In genomic region chr19:55331761-55332160, GRCh38 we compare ENCODE assay signal across 10 cellular contexts. TPM values are rescaled to one million over a fixed set of nuclear protein-coding genes. Genes with fewer than 3 reads are reported as not detected.
"Had no signal": no experiment of that assay in that cellular context is flagged by ENCODE, and none has a peak within 500 bp of the region (broad histone marks: within the 10 kb centered on the region; RNA-seq: fewer than 3 reads in every experiment).

No MANE protein-coding gene starts in this region.

RNA-seq across cellular contexts. Expression of gene TMEM150B, which starts 6.6 kb away (rescaled TPM):
- total RNA-seq: NCI-H460, PC-9, SJCRH30 had no signal
- polyA plus RNA-seq: SK-N-SH had no signal

RNA-seq across cellular contexts. Expression of gene COX6B2, which starts 22.8 kb away (rescaled TPM):
- total RNA-seq: cardiac septum, NCI-H460 had no signal
- polyA plus RNA-seq: adrenal gland had no signal

RNA-seq across cellular contexts. Expression of gene GARIN5B, which starts 31.3 kb away (rescaled TPM):
- total RNA-seq: activated CD8-positive, alpha-beta T cell treated with anti-CD3 and anti-CD28 coated beads, Interleukin-2, amount 10 ng/mL, durations not matched to agents 7 days and 5 days; activated naive CD8-positive, alpha-beta T cell treated with anti-CD3 and anti-CD28 coated beads, Interleukin-2, amount 10 ng/mL, durations not matched to agents 7 days and 5 days; adrenal gland; cardiac septum; NCI-H460; SJCRH30; T-helper 1 cell treated with Interleukin-12 subunit alpha and Interleukin-12 subunit beta and Interleukin-4 antibody, amounts not matched to agents 30 ng/mL and 1 ng/mL, for 36 hours; WTC11 had no signal
- polyA plus RNA-seq: adrenal gland, SK-N-SH had no signal

RNA-seq across cellular contexts. Expression of gene IL11, which starts 38.5 kb away (rescaled TPM):
- total RNA-seq: cardiac septum had no signal
